Comparison of ENCODE assay signal across 21 cellular contexts in genomic region chr20:5779071-5779470, GRCh38. TPM values are rescaled to one million over a fixed set of nuclear protein-coding genes. Genes with fewer than 3 reads are reported as not detected.
A peak's percentile ranks its signal among the peaks of the same experiment; 100 is the strongest.
DNase-seq lines count a peak whose midpoint lies in the region; ATAC-seq, FAIRE-seq and TF ChIP-seq lines count a peak whose summit lies in the region.
"Had no signal": no experiment of that assay in that cellular context is flagged by ENCODE, and none has a peak within 500 bp of the region (broad histone marks: within the 10 kb centered on the region; RNA-seq: fewer than 3 reads in every experiment).

No MANE protein-coding gene starts in this region.

- no peak overlapping the region for H2AFZ ChIP-seq in HepG2 (ENCODE audit: low read length)
- H2AFZ ChIP-seq: GM23338 had no signal

- H3K27ac ChIP-seq in right cardiac atrium (ENCODE audit: low read length) (peak overlapping the region; percentile 38), HepG2 (ENCODE audit: extremely low read length, insufficient read depth, low read length) (peak overlapping the region; percentile 36)
- H3K27ac ChIP-seq: BLaER1 had no signal

- H3K9me3 ChIP-seq in right cardiac atrium (ENCODE audit: control insufficient read depth, low read length) (no peaks in the 10 kb centered on the region), HepG2 (ENCODE audit: low read length) (no peaks in the 10 kb centered on the region)
- H3K9me3 ChIP-seq: BLaER1, HAP-1 had no signal

- H3K9me3 Mint-ChIP-seq in activated T-helper 17 cell treated with anti-CD3 and anti-CD28 coated beads, Interleukin-2, amount 50 U/mL, for 72 hours: no peaks in the 10 kb centered on the region
- no peaks in the 10 kb centered on the region for H3K9me3 Mint-ChIP-seq in type B pancreatic cell
- H3K9me3 Mint-ChIP-seq: CD8-positive, alpha-beta memory T cell; GM23338 had no signal

- H3K79me2 ChIP-seq in HepG2 (ENCODE audit: insufficient read depth, low read length): no peaks in the 10 kb centered on the region

- H3K4me3 ChIP-seq in right cardiac atrium (ENCODE audit: low read length) (no peak overlapping the region), HepG2 (replicated peaks in 1 of 3; ENCODE audit: insufficient read depth in 1 of 3, low read depth in 2 of 3, low read length in 3 of 3) (no peak overlapping the region)
- H3K4me3 ChIP-seq: BLaER1, GM23338, HAP-1 had no signal

- WGBS in right cardiac atrium: 95% methylated on average over 2 of the region's 2 CpGs
- 90% methylated on average over 2 of the region's 2 CpGs for WGBS in HepG2 (ENCODE audit: low lambda C conversion rate)

- peak overlapping the region; percentile 16 for H3K27ac Mint-ChIP-seq in activated T-helper 17 cell treated with anti-CD3 and anti-CD28 coated beads, Interleukin-2, amount 50 U/mL, for 72 hours
- peak overlapping the region; percentile 71 for H3K27ac Mint-ChIP-seq in type B pancreatic cell
- H3K27ac Mint-ChIP-seq: GM23338 had no signal

- no peaks in the 10 kb centered on the region for H3K27me3 Mint-ChIP-seq in activated T-helper 17 cell treated with anti-CD3 and anti-CD28 coated beads, Interleukin-2, amount 50 U/mL, for 72 hours
- H3K27me3 Mint-ChIP-seq in type B pancreatic cell: no peaks in the 10 kb centered on the region
- H3K27me3 Mint-ChIP-seq: CD8-positive, alpha-beta memory T cell had no signal

- POLR2A ChIA-PET in HepG2 (lab: Yijun Ruan, JAX): interaction anchor here (0.7 to 1.6 kb wide), 6 partner anchors 25 to 344 kb away, joined by 3 to 22 read pairs (median 3); partner anchors contain the start of genes FERMT1 and SHLD1

- intact Hi-C loops in right cardiac atrium (cut with DNase I) (no loop called here), left ventricle myocardium superior (cut with micrococcal nuclease) (no loop called here), HepG2 (cut with micrococcal nuclease; ENCODE audit: unreplicated experiment) (loop anchor here (10.0 kb wide), 1 partner anchor 64 kb away; no protein-coding TSS in a partner anchor)

- no peak for FAIRE-seq in HepG2 (lab: Jason Lieb, UNC)
- FAIRE-seq: G401.6, GM18507 had no signal

- peaks cover 4 to 5% of the 10 kb centered on the region in 2 experiments; a peak in 2 of 5 replicates for H3K36me3 ChIP-seq in HepG2 (replicated peaks in 1 of 2; ENCODE audit: control insufficient read depth in 1 of 2, insufficient read depth in 2 of 2, low read length in 2 of 2)
- H3K36me3 ChIP-seq: HAP-1 had no signal

- peak overlapping the region; percentile 41; the same call in 1 of the 2 replicates for H3K4me2 ChIP-seq in HepG2 (ENCODE audit: low read depth, low read length)
- H3K4me2 ChIP-seq: BLaER1, GM23338 had no signal

- peaks cover 55% of the 10 kb centered on the region for H3K36me3 Mint-ChIP-seq in activated T-helper 17 cell treated with anti-CD3 and anti-CD28 coated beads, Interleukin-2, amount 50 U/mL, for 72 hours (ENCODE audit: low read depth)
- H3K36me3 Mint-ChIP-seq in type B pancreatic cell: peaks cover 9% of the 10 kb centered on the region

- H3K27me3 ChIP-seq in right cardiac atrium (ENCODE audit: control insufficient read depth, insufficient read depth) (no peaks in the 10 kb centered on the region), HepG2 (ENCODE audit: control insufficient read depth in 1 of 2, insufficient read depth in 2 of 2, low read length in 2 of 2) (no peaks in the 10 kb centered on the region)
- H3K27me3 ChIP-seq: BLaER1 had no signal

- no peak for TF ChIP-seq CTCF in HepG2 (CRISPR knock-in tag; IDR thresholded peaks at IDR 0.05)
- TF ChIP-seq CTCF in type B pancreatic cell (conservative IDR thresholded peaks at IDR 0.05): no peak
- no peak for TF ChIP-seq CTCF in GM10266 (IDR thresholded peaks at IDR 0.05; ENCODE audit: control insufficient read depth, insufficient read depth, low read depth, missing control alignments)

- CTCF ChIA-PET in HepG2 (lab: Yijun Ruan, JAX; ENCODE audit: low intra/inter-chr PET ratio, low total read pairs): no interaction called here

- DNase-seq in right cardiac atrium (no peak), left ventricle myocardium superior (no peak), HepG2 (ENCODE audit: low spot score) (no peak), type B pancreatic cell (ENCODE audit: extremely low spot score, unreplicated experiment) (no peak), COLO829 (ENCODE audit: low spot score) (no peak), GM10266 (ENCODE audit: extremely low spot score) (no peak)
- DNase-seq: CD8-positive, alpha-beta memory T cell; NCI-H1105 treated with DMSO at 0.1 percent for 48 hours; NCI-H1694; NCI-H2081; NCI-H446; NCI-H526 treated with DMSO at 0.1 percent for 48 hours; RPMI8226; SHP77 had no signal

- peaks cover 15% of the 10 kb centered on the region for H3K4me1 ChIP-seq in right cardiac atrium (ENCODE audit: control insufficient read depth, insufficient read depth, low read length)
- peaks cover 52% of the 10 kb centered on the region for H3K4me1 ChIP-seq in HepG2 (ENCODE audit: insufficient read depth, low read length)
- H3K4me1 ChIP-seq: HAP-1 had no signal

- no peak for TF ChIP-seq POLR2A in HepG2 (IDR thresholded peaks at IDR 0.05; ENCODE audit: insufficient read depth in 1 of 2, low read depth in 2 of 2, low read length in 2 of 2)

- no peak overlapping the region for H3K9ac ChIP-seq in HepG2 (ENCODE audit: insufficient read depth, low read depth, low read length)
- H3K9ac ChIP-seq: BLaER1 had no signal

- no peak for TF ChIP-seq RAD21 in HepG2 (CRISPR knock-in tag; IDR thresholded peaks at IDR 0.05)

- peaks cover 5% of the 10 kb centered on the region for H3K4me1 Mint-ChIP-seq in activated T-helper 17 cell treated with anti-CD3 and anti-CD28 coated beads, Interleukin-2, amount 50 U/mL, for 72 hours
- peaks cover 9% of the 10 kb centered on the region for H3K4me1 Mint-ChIP-seq in type B pancreatic cell (ENCODE audit: unreplicated experiment)
- H3K4me1 Mint-ChIP-seq: GM23338 had no signal

- H4K20me1 ChIP-seq in HepG2 (ENCODE audit: insufficient read depth, low read length): no peaks in the 10 kb centered on the region
- H4K20me1 ChIP-seq: BLaER1 had no signal

- no peak for TF ChIP-seq EP300 in HepG2 (IDR thresholded peaks at IDR 0.05; ENCODE audit: low read depth in 2 of 2, low read length in 2 of 2)
- TF ChIP-seq EP300 in HepG2 (CRISPR knock-in tag; IDR thresholded peaks at IDR 0.05; ENCODE audit: borderline replicate concordance): no peak

- no TSS peak for BruUV-seq in HepG2 (replicated peaks; lab: Mats Ljungman, UMichigan)

- in situ Hi-C loops in HepG2 (cut with HindIII; ENCODE audit: extremely low pct_ligation_motif_present, low pct_unique_long_range_greater_than_20kb): no loop called here

- ATAC-seq in right cardiac atrium: no peak
- no peak for ATAC-seq in left ventricle myocardium superior
- ATAC-seq in activated T-helper 17 cell treated with anti-CD3 and anti-CD28 coated beads, Interleukin-2, amount 50 U/mL, for 72 hours (replicated peaks): no peak
- no peak for ATAC-seq in HepG2
- ATAC-seq in HG03159 (IDR thresholded peaks at IDR 0.05; ENCODE audit: unreplicated experiment): no peak
- ATAC-seq: GM23338 had no signal

- no peak overlapping the region for H3K4me3 Mint-ChIP-seq in activated T-helper 17 cell treated with anti-CD3 and anti-CD28 coated beads, Interleukin-2, amount 50 U/mL, for 72 hours
- no peak overlapping the region for H3K4me3 Mint-ChIP-seq in type B pancreatic cell
- H3K4me3 Mint-ChIP-seq: CD8-positive, alpha-beta memory T cell; GM23338 had no signal

TF ChIP-seq in HepG2, 621 proteins besides CTCF, POLR2A, EP300 and RAD21 (continues in another document):
- TF ChIP-seq SETDB1 (CRISPR knock-in tag; IDR thresholded peaks at IDR 0.05; ENCODE audit: borderline replicate concordance): 0 out of 2 replicates have a peak, but pooled peaks have one; percentile 6

RNA-seq across cellular contexts. Expression of gene SHLD1, which starts 28.9 kb away (rescaled TPM):
- total RNA-seq in right cardiac atrium (10 to 100 TPM in 3 of 4 donors, 1 to 10 TPM in 1; 8.4 to 13.6 (median 11.9) TPM), left ventricle myocardium superior (6.9 TPM), HepG2 (2016; rRNA removed; fragmentation: Illumina TruSeq; extraction: Trizol) (8.9 and 11.3 TPM in 2 replicates), type B pancreatic cell (ENCODE audit: low replicate concordance) (4.1 and 6.2 TPM in 2 replicates)
- polyA plus RNA-seq in right cardiac atrium (13.7 TPM), HepG2 (2011; rRNA removed) (10.0 and 11.4 TPM in 2 replicates)
- total RNA-seq in activated T-helper 17 cell treated with anti-CD3 and anti-CD28 coated beads, Interleukin-2, amount 50 U/mL, for 72 hours: 10 to 100 TPM in 1 of 2 donors, 1 to 10 TPM in 1; 8.6 to 12.9 TPM
- 4.2 and 5.0 TPM in 2 replicates for total RNA-seq in HepG2 (2016; cell fraction: cytosol; rRNA removed; fragmentation: Illumina TruSeq; extraction: Trizol; ENCODE audit: low read depth)
- 7.4 and 10.6 TPM in 2 replicates for total RNA-seq in HepG2 (2016; cell fraction: insoluble cytoplasmic fraction; rRNA removed; fragmentation: Illumina TruSeq; extraction: Trizol)
- total RNA-seq in HepG2 (2016; cell fraction: membrane; rRNA removed; fragmentation: Illumina TruSeq; extraction: Trizol): 4.7 and 6.6 TPM in 2 replicates
- 5.9 and 8.2 TPM in 2 replicates for total RNA-seq in HepG2 (2016; cell fraction: nucleus; rRNA removed; fragmentation: Illumina TruSeq; extraction: Trizol)
- 10.9 and 12.3 TPM in 2 replicates for polyA plus RNA-seq in HepG2 (2011; cell fraction: cytosol; rRNA removed)
- 3.6 and 4.4 TPM in 2 replicates for polyA plus RNA-seq in HepG2 (2011; cell fraction: nucleus; rRNA removed)
- 6.9 and 10.2 TPM in 2 replicates for polyA plus RNA-seq in HepG2 (2012)
- 3.7 and 4.1 TPM in 2 replicates for polyA plus RNA-seq in HepG2 (2016; cell fraction: cytosol; fragmentation: Illumina TruSeq; extraction: Trizol; ENCODE audit: low read depth)
- 14.4 and 15.1 TPM in 2 replicates for polyA plus RNA-seq in HepG2 (2016; cell fraction: insoluble cytoplasmic fraction; fragmentation: Illumina TruSeq; extraction: Trizol; ENCODE audit: low read depth)
- polyA plus RNA-seq in HepG2 (2016; cell fraction: membrane; fragmentation: Illumina TruSeq; extraction: Trizol; ENCODE audit: low read depth): 6.3 and 6.6 TPM in 2 replicates
- 6.6 and 9.9 TPM in 2 replicates for polyA plus RNA-seq in HepG2 (2016; cell fraction: nucleus; fragmentation: Illumina TruSeq; extraction: Trizol; ENCODE audit: insufficient read depth, low read depth)
- 0.94 and 8.3 TPM in 2 replicates for polyA minus RNA-seq in HepG2 (2011; rRNA and poly(A)+ RNA removed; ENCODE audit: low replicate concordance)
- 3.9 and 4.2 TPM in 2 replicates for polyA minus RNA-seq in HepG2 (2011; cell fraction: cytosol; rRNA and poly(A)+ RNA removed)
- polyA minus RNA-seq in HepG2 (2011; cell fraction: nucleus; rRNA and poly(A)+ RNA removed): 15.9 and 20.3 TPM in 2 replicates
